In genomic region chr22:50726643-50727340, GRCh38 we compare ENCODE assay signal across 28 cellular contexts. TPM values are rescaled to one million over a fixed set of nuclear protein-coding genes. Genes with fewer than 3 reads are reported as not detected.
DNase-seq lines count a peak whose midpoint lies in the region; ATAC-seq, FAIRE-seq and TF ChIP-seq lines count a peak whose summit lies in the region.
"Had no signal": no experiment of that assay in that cellular context is flagged by ENCODE, and none has a peak within 500 bp of the region (broad histone marks: within the 10 kb centered on the region; RNA-seq: fewer than 3 reads in every experiment).

No MANE protein-coding gene starts in this region.

- in situ Hi-C loops in transverse colon (cut with MboI; ENCODE audit: low pct_ligation_motif_present in 1 of 4, low pct_unique_long_range_greater_than_20kb in 1 of 4, low sequenced_read_pairs in 3 of 4) = no loop called here

- no peak overlapping the region for H2AK5ac ChIP-seq in H1 (ENCODE audit: low read depth, low read length)

- POLR2A ChIA-PET in HCT116 (lab: Charles Lee) = no interaction called here
- POLR2A ChIA-PET in H1 (lab: Charles Lee; ENCODE audit: partially characterized antibody) = no interaction called here

- DNase-seq in HCT116 (ENCODE audit: low read depth, low spot score) (no peak), H1 (ENCODE audit: low read depth in 1 of 2, low spot score in 2 of 2) (no peak), lower lobe of right lung (peak; percentile 41), AG20443 (ENCODE audit: low spot score) (no peak), transverse colon (no peak), glomerular visceral epithelial cell (ENCODE audit: extremely low spot score) (no peak)
- DNase-seq in activated effector memory CD4-positive, alpha-beta T cell treated with anti-CD3 and anti-CD28 coated beads, Interleukin-2, amount 50 U/mL, for 16 hours = no peak
- DNase-seq: activated CD4-positive, alpha-beta T cell treated with anti-CD3 and anti-CD28 coated beads, Interleukin-2, amount 10 ng/mL, durations not matched to agents 24 days and 14 days; activated naive CD4-positive, alpha-beta T cell treated with anti-CD3 and anti-CD28 coated beads, Interleukin-2, amount 10 ng/mL, durations not matched to agents 7 days and 5 days; activated T-cell treated with anti-CD3 and anti-CD28 coated beads, Interleukin-2, amount 50 U/mL, for 72 hours; amygdala; NCI-H1048; NCI-H187 treated with DMSO at 0.1 percent for 48 hours; NCI-H2227 treated with DMSO at 0.1 percent for 48 hours; NCI-H69; RPMI8226; stimulated activated CD4-positive, alpha-beta T cell treated with anti-CD3 and anti-CD28 coated beads, Interleukin-4, amount 100 ng/mL, for 4 hours; stimulated activated naive CD4-positive, alpha-beta T cell had no signal

- no peak overlapping the region for H3K27ac ChIP-seq in DOHH2 (ENCODE audit: low read depth, low read length)
- H3K27ac ChIP-seq in HCT116 (ENCODE audit: low read depth, low read length) = no peak overlapping the region
- H3K27ac ChIP-seq in H1 (ENCODE audit: low read depth, low read length) = no peak overlapping the region
- H3K27ac ChIP-seq in lower lobe of right lung = no peak overlapping the region
- H3K27ac ChIP-seq in transverse colon = no peak overlapping the region
- H3K27ac ChIP-seq: thoracic aorta had no signal

- WGBS in H1 (ENCODE audit: extremely low coverage in 1 of 2, insufficient coverage in 1 of 2, insufficient read length in 1 of 2, insufficient replicate concordance in 2 of 2, low coverage in 1 of 2, low lambda C conversion rate in 2 of 2, missing lambda C conversion rate in 1 of 2), 2 experiments = 92% methylated on average over 13 of the region's 14 CpGs; no CpG with 5 or more reads in 1 of the 2 experiments
- WGBS in transverse colon (ENCODE audit: low coverage in 1 of 2), 2 donors = 85 to 87% methylated on average over 3 to 14 of the region's 14 CpGs

- no peak overlapping the region for H4K91ac ChIP-seq in H1 (replicated peaks; ENCODE audit: insufficient read length, low read length)

- H3K4me2 ChIP-seq in DOHH2 (ENCODE audit: low read length) (no peak overlapping the region), HCT116 (ENCODE audit: low read length) (no peak overlapping the region), H1 (ENCODE audit: insufficient read depth in 1 of 2, low read depth in 2 of 2, low read length in 2 of 2) (no peak overlapping the region)

- intact Hi-C loops in HCT116 (cut with micrococcal nuclease) (no loop called here), lower lobe of right lung (cut with DNase I) (no loop called here), transverse colon (cut with DNase I; ENCODE audit: low total_unique reads) (no loop called here)

- no peak for FAIRE-seq in H1 (lab: Jason Lieb, UNC)
- FAIRE-seq: D721Med, endometrium had no signal

- H3K79me2 ChIP-seq in DOHH2 (ENCODE audit: control insufficient read depth, low read length) (no peaks in the 10 kb centered on the region), HCT116 (ENCODE audit: insufficient read depth, low read length) (no peaks in the 10 kb centered on the region), H1 (ENCODE audit: control insufficient read depth in 1 of 2, insufficient read depth in 2 of 2, low read length in 2 of 2) (no peaks in the 10 kb centered on the region)

- no peak overlapping the region for H3K23ac ChIP-seq in H1 (ENCODE audit: insufficient read length)

- H3K79me1 ChIP-seq in H1 (ENCODE audit: low read depth, low read length) = no peaks in the 10 kb centered on the region

- no peak overlapping the region for H2BK5ac ChIP-seq in H1 (ENCODE audit: low read depth, low read length)

- H3K4me3 ChIP-seq in DOHH2 (ENCODE audit: low read length) (no peak overlapping the region), HCT116 (replicated peaks in 1 of 2; ENCODE audit: low read depth in 1 of 2, low read length in 2 of 2) (no peak overlapping the region), H1 (ENCODE audit: extremely low read depth in 1 of 4, insufficient read depth in 2 of 4, low read depth in 3 of 4, low read length in 4 of 4) (no peak overlapping the region), lower lobe of right lung (no peak overlapping the region), transverse colon (no peak overlapping the region)
- H3K4me3 ChIP-seq: thoracic aorta had no signal

- H3K9me2 ChIP-seq in DOHH2 (replicated peaks; ENCODE audit: control insufficient read depth, low read length) (no peaks in the 10 kb centered on the region), HCT116 (ENCODE audit: insufficient read depth) (no peaks in the 10 kb centered on the region)

- H2BK12ac ChIP-seq in H1 (ENCODE audit: low read depth, low read length) = no peak overlapping the region

- RAD21 ChIA-PET in HCT116 (lab: Charles Lee; ENCODE audit: low non-redundant PET in 1 of 2, low total read pairs in 2 of 2, uncharacterized antibody in 2 of 2, unreplicated experiment in 2 of 2) = no interaction called here

- H3K27me3 ChIP-seq in DOHH2 (ENCODE audit: control insufficient read depth, low read length) (no peaks in the 10 kb centered on the region), HCT116 (ENCODE audit: insufficient read depth, low read length) (no peaks in the 10 kb centered on the region), H1 (replicated peaks in 1 of 4; ENCODE audit: control insufficient read depth in 3 of 4, extremely low read depth in 1 of 4, insufficient read depth in 3 of 4, low read length in 3 of 4) (peaks cover 23 to 55% (median 45%) of the 10 kb centered on the region in 4 experiments), lower lobe of right lung (ENCODE audit: low read depth) (peaks cover 10% of the 10 kb centered on the region), transverse colon (peaks cover 12% of the 10 kb centered on the region)

- no peak for TF ChIP-seq POLR2A in HCT116 (IDR thresholded peaks at IDR 0.05; ENCODE audit: borderline replicate concordance, extremely low read depth, insufficient read depth, insufficient read length)
- TF ChIP-seq POLR2A in H1 (IDR thresholded peaks at IDR 0.05; ENCODE audit: control extremely low read depth in 1 of 2, low read depth in 2 of 2, low read length in 2 of 2) = no peak
- no peak for TF ChIP-seq POLR2A in transverse colon (IDR thresholded peaks at IDR 0.05)

- H2AFZ ChIP-seq in HCT116 (ENCODE audit: low read depth, low read length, poor library complexity, severe bottlenecking) (no peak overlapping the region), H1 (ENCODE audit: low read length) (no peak overlapping the region)

- no peak overlapping the region for H2BK15ac ChIP-seq in H1 (ENCODE audit: low read length)

- no peak overlapping the region for H4K5ac ChIP-seq in H1 (ENCODE audit: insufficient read length, low read depth, low read length)

- no TSS peak for BruUV-seq in HCT116 (replicated peaks; lab: Mats Ljungman, UMichigan)

- no peak overlapping the region for H3K14ac ChIP-seq in H1 (ENCODE audit: insufficient read length)

- H2BK20ac ChIP-seq in H1 (ENCODE audit: low read length) = no peak overlapping the region

- H3K4me1 ChIP-seq in DOHH2 (ENCODE audit: control insufficient read depth, low read length) = peaks cover 34% of the 10 kb centered on the region
- peaks cover 0 to 4% of the 10 kb centered on the region in 2 experiments; a peak in 2 of 4 replicates for H3K4me1 ChIP-seq in HCT116 (ENCODE audit: control insufficient read depth in 1 of 2, insufficient read depth in 2 of 2, low read length in 2 of 2)
- H3K4me1 ChIP-seq in H1 (replicated peaks in 1 of 4; ENCODE audit: control insufficient read depth in 3 of 4, insufficient read depth in 4 of 4, low read length in 3 of 4) = peaks cover 0 to 3% (median 0%) of the 10 kb centered on the region in 4 experiments; a peak in 1 of 7 replicates
- H3K4me1 ChIP-seq in lower lobe of right lung = peaks cover 38% of the 10 kb centered on the region
- peaks cover under 1 to 5% (median 1%) of the 10 kb centered on the region in 4 donors for H3K4me1 ChIP-seq in transverse colon

- CTCF ChIA-PET in HCT116 (lab: Charles Lee) = no interaction called here
- CTCF ChIA-PET in H1 (lab: Charles Lee; ENCODE audit: partially characterized antibody) = interaction anchor here (0.6 to 3.2 kb wide), 6 partner anchors 27 to 591 kb away, joined by 3 to 14 read pairs (median 6); no protein-coding TSS in a partner anchor

- no peak overlapping the region for H3K4ac ChIP-seq in H1 (replicated peaks; ENCODE audit: insufficient read length, low read depth, low read length)

- H3K9me3 ChIP-seq in DOHH2 (ENCODE audit: control insufficient read depth, insufficient read depth, low read length) (no peaks in the 10 kb centered on the region), HCT116 (ENCODE audit: control insufficient read depth in 1 of 2, insufficient read depth in 1 of 2, low read depth in 1 of 2, low read length in 2 of 2) (no peaks in the 10 kb centered on the region), H1 (ENCODE audit: insufficient read depth in 2 of 2, low read depth in 1 of 2, low read length in 1 of 2) (no peaks in the 10 kb centered on the region), lower lobe of right lung (no peaks in the 10 kb centered on the region), transverse colon (no peaks in the 10 kb centered on the region)
- H3K9me3 ChIP-seq: thoracic aorta had no signal

- no peaks in the 10 kb centered on the region for H4K20me1 ChIP-seq in DOHH2 (ENCODE audit: control insufficient read depth, insufficient read depth, low read depth, low read length)
- H4K20me1 ChIP-seq in HCT116 (ENCODE audit: insufficient read depth) = no peaks in the 10 kb centered on the region
- peaks cover 13 to 28% of the 10 kb centered on the region in 2 experiments for H4K20me1 ChIP-seq in H1 (replicated peaks in 1 of 2; ENCODE audit: control insufficient read depth in 1 of 2, insufficient read depth in 2 of 2, low read length in 2 of 2)

- H3K18ac ChIP-seq in H1 (ENCODE audit: extremely low read depth, low read length) = no peak overlapping the region

- no peaks in the 10 kb centered on the region; the same call in none of the 2 replicates for H3K23me2 ChIP-seq in H1 (ENCODE audit: low read depth, low read length)

- H4K8ac ChIP-seq in H1 (ENCODE audit: extremely low read depth, insufficient read depth, low read length) = no peak overlapping the region; the same call in 1 of the 2 replicates

- TF ChIP-seq RAD21 in HCT116 (IDR thresholded peaks at IDR 0.05; ENCODE audit: low read depth) = no peak
- peak in 1 of 2 experiments; percentile 19; a peak in 1 of 4 replicates for TF ChIP-seq RAD21 in H1 (IDR thresholded peaks at IDR 0.05 in 1 of 2, conservative IDR thresholded peaks at IDR 0.05 in 1 of 2; ENCODE audit: low read depth in 2 of 2, low read length in 2 of 2)

- TF ChIP-seq EP300 in H1 (IDR thresholded peaks at IDR 0.05; ENCODE audit: borderline replicate concordance in 1 of 2, low read depth in 2 of 2, low read length in 2 of 2) (no peak), transverse colon (IDR thresholded peaks at IDR 0.05; ENCODE audit: low read depth) (no peak)

- H2BK120ac ChIP-seq in H1 (replicated peaks; ENCODE audit: low read depth, low read length) = no peak overlapping the region

- no peaks in the 10 kb centered on the region for H3K36me3 ChIP-seq in DOHH2 (ENCODE audit: control insufficient read depth, low read length)
- peaks cover 0 to 7% of the 10 kb centered on the region in 2 experiments; a peak in 3 of 4 replicates for H3K36me3 ChIP-seq in HCT116 (ENCODE audit: control insufficient read depth in 1 of 2, insufficient read depth in 2 of 2, low read length in 2 of 2)
- peaks cover 0 to 3% (median 1%) of the 10 kb centered on the region in 4 experiments; a peak in 3 of 8 replicates for H3K36me3 ChIP-seq in H1 (ENCODE audit: control insufficient read depth in 2 of 4, insufficient read depth in 4 of 4, low read length in 3 of 4)
- peaks cover 25% of the 10 kb centered on the region for H3K36me3 ChIP-seq in lower lobe of right lung
- H3K36me3 ChIP-seq in transverse colon = no peaks in the 10 kb centered on the region
- H3K36me3 ChIP-seq: thoracic aorta had no signal

- H3K9ac ChIP-seq in HCT116 (ENCODE audit: low read length) (no peak overlapping the region), H1 (replicated peaks in 1 of 4; ENCODE audit: extremely low read depth in 1 of 4, low read depth in 3 of 4, low read length in 3 of 4) (no peak overlapping the region)

- H3K56ac ChIP-seq in H1 (replicated peaks; ENCODE audit: insufficient read length, low read depth, low read length) = no peak overlapping the region

- TF ChIP-seq CTCF in DOHH2 (IDR thresholded peaks at IDR 0.05; ENCODE audit: low read depth, low read length, poor library complexity, severe bottlenecking) = peak; percentile 27
- TF ChIP-seq CTCF in HCT116 (IDR thresholded peaks at IDR 0.05 in 2 of 3, conservative IDR thresholded peaks at IDR 0.05 in 1 of 3; ENCODE audit: borderline replicate concordance in 1 of 3, insufficient read depth in 1 of 3, low read depth in 2 of 3, low read length in 2 of 3) = peak in 2 of 3 experiments; percentile 5 to 24; a peak in 2 of 6 replicates
- peak; percentile 26 to 43 (median 36); a peak in 3 of 4 replicates for TF ChIP-seq CTCF in H1 (IDR thresholded peaks at IDR 0.05; ENCODE audit: control extremely low read depth in 1 of 3, insufficient read depth in 1 of 3, low read depth in 1 of 3, low read length in 3 of 3)
- no peak for TF ChIP-seq CTCF in lower lobe of right lung (IDR thresholded peaks at IDR 0.05)
- TF ChIP-seq CTCF in transverse colon (IDR thresholded peaks at IDR 0.05) = no peak

- 0 out of 2 replicates have a peak, but pooled peaks have one; percentile 41 for ATAC-seq in HCT116
- no peak for ATAC-seq in lower lobe of right lung
- ATAC-seq: activated T-cell treated with anti-CD3 and anti-CD28 coated beads, Interleukin-2, amount 50 U/mL, for 72 hours; SK-N-SH treated with all-trans-retinoic acid at 6 μM for 48 hours had no signal

- H3F3A ChIP-seq in DOHH2 (ENCODE audit: control insufficient read depth, insufficient read depth) = no peaks in the 10 kb centered on the region

RNA-seq across cellular contexts. Expression of gene ACR, which starts 11.2 kb away (rescaled TPM):
- total RNA-seq in HCT116 (2021; ENCODE audit: unreplicated experiment) (1.5 TPM), lower lobe of right lung (0.62 TPM), transverse colon (not detected)
- polyA plus RNA-seq in HCT116 (2012) = 1.1 and 1.2 TPM in 2 replicates
- total RNA-seq in H1 (2021; fragmentation: NEBNext Ultra II Directional; extraction: Animal tissue kit (Norgen Biotek cat#: 25700)) = 0.56 TPM in 1 of 2 replicates, not detected in the other
- polyA plus RNA-seq in H1 (2011; rRNA removed) = 0.05 TPM in 1 of 2 replicates, not detected in the other
- polyA plus RNA-seq in H1 (2011; cell fraction: cytosol; rRNA removed) = not detected
- 0.73 TPM for polyA plus RNA-seq in H1 (2011; cell fraction: nucleus; rRNA removed)
- polyA plus RNA-seq in H1 (2012, experiment 1 of 2) = 0.18 TPM in 1 of 4 replicates, not detected in the others
- not detected for polyA plus RNA-seq in H1 (2012, experiment 2 of 2)
- polyA plus RNA-seq in H1 (2013, experiment 1 of 2) = not detected
- polyA plus RNA-seq in H1 (2013, experiment 2 of 2) = not detected
- not detected in 2 replicates for polyA minus RNA-seq in H1 (2011; rRNA and poly(A)+ RNA removed)
- polyA minus RNA-seq in H1 (2011; cell fraction: cytosol; rRNA and poly(A)+ RNA removed) = not detected
- not detected for polyA minus RNA-seq in H1 (2011; cell fraction: nucleus; rRNA and poly(A)+ RNA removed)
- total RNA-seq: activated CD4-positive, alpha-beta T cell treated with anti-CD3 and anti-CD28 coated beads, Interleukin-2, amount 10 ng/mL, durations not matched to agents 24 days and 14 days; activated T-cell treated with anti-CD3 and anti-CD28 coated beads, Interleukin-2, amount 50 U/mL, for 72 hours; fibroblast of lung; LHCN-M2; myocyte; T-helper 2 cell treated with Interferon-gamma antibody and Interleukin-4, amounts not matched to agents 100 ng/mL and 5 ng/mL, for 36 hours; thoracic aorta had no signal
- polyA plus RNA-seq: CD14-positive monocyte, fibroblast of lung had no signal

RNA-seq across cellular contexts. Expression of gene SHANK3, which starts 54.2 kb away (rescaled TPM):
- 16.0 TPM for total RNA-seq in HCT116 (2021; ENCODE audit: unreplicated experiment)
- 7.2 and 7.3 TPM in 2 replicates for polyA plus RNA-seq in HCT116 (2012)
- total RNA-seq in H1 (2021; fragmentation: NEBNext Ultra II Directional; extraction: Animal tissue kit (Norgen Biotek cat#: 25700)) = 6.0 and 6.3 TPM in 2 replicates
- polyA plus RNA-seq in H1 (2011; rRNA removed) = 1.5 and 2.8 TPM in 2 replicates
- polyA plus RNA-seq in H1 (2011; cell fraction: cytosol; rRNA removed) = 2.0 TPM
- 5.4 TPM for polyA plus RNA-seq in H1 (2011; cell fraction: nucleus; rRNA removed)
- polyA plus RNA-seq in H1 (2012, experiment 1 of 2) = 2.9 to 5.2 TPM (median 4.1 TPM) in 4 replicates
- polyA plus RNA-seq in H1 (2012, experiment 2 of 2) = 2.5 TPM
- polyA plus RNA-seq in H1 (2013, experiment 1 of 2) = 1.7 TPM
- 1.7 TPM for polyA plus RNA-seq in H1 (2013, experiment 2 of 2)
- polyA minus RNA-seq in H1 (2011; rRNA and poly(A)+ RNA removed) = 1.4 and 2.2 TPM in 2 replicates
- polyA minus RNA-seq in H1 (2011; cell fraction: cytosol; rRNA and poly(A)+ RNA removed) = 2.9 TPM
- 4.6 TPM for polyA minus RNA-seq in H1 (2011; cell fraction: nucleus; rRNA and poly(A)+ RNA removed)
- 50.6 TPM for total RNA-seq in lower lobe of right lung
- 10 to 100 TPM in 1 of 4 donors, 1 to 10 TPM in 3; 2.7 to 30.3 (median 6.3) TPM for total RNA-seq in transverse colon
- polyA plus RNA-seq: CD14-positive monocyte had no signal

RNA-seq across cellular contexts. Expression of gene RABL2B, which starts 56.6 kb away (rescaled TPM):
- 36.7 TPM for total RNA-seq in HCT116 (2021; ENCODE audit: unreplicated experiment)
- 23.5 and 23.7 TPM in 2 replicates for polyA plus RNA-seq in HCT116 (2012)
- total RNA-seq in H1 (2021; fragmentation: NEBNext Ultra II Directional; extraction: Animal tissue kit (Norgen Biotek cat#: 25700)) = 16.2 and 17.1 TPM in 2 replicates
- polyA plus RNA-seq in H1 (2011; rRNA removed) = 26.5 and 26.9 TPM in 2 replicates
- polyA plus RNA-seq in H1 (2011; cell fraction: cytosol; rRNA removed) = 28.4 TPM
- 56.6 TPM for polyA plus RNA-seq in H1 (2011; cell fraction: nucleus; rRNA removed)
- polyA plus RNA-seq in H1 (2012, experiment 1 of 2) = 18.8 to 19.8 TPM (median 18.8 TPM) in 4 replicates
- polyA plus RNA-seq in H1 (2012, experiment 2 of 2) = 13.3 TPM
- polyA plus RNA-seq in H1 (2013, experiment 1 of 2) = 15.5 TPM
- 13.3 TPM for polyA plus RNA-seq in H1 (2013, experiment 2 of 2)
- polyA minus RNA-seq in H1 (2011; rRNA and poly(A)+ RNA removed) = 24.8 and 28.0 TPM in 2 replicates
- polyA minus RNA-seq in H1 (2011; cell fraction: cytosol; rRNA and poly(A)+ RNA removed) = 10.6 TPM
- polyA minus RNA-seq in H1 (2011; cell fraction: nucleus; rRNA and poly(A)+ RNA removed) = 13.2 TPM
- total RNA-seq in lower lobe of right lung = 46.3 TPM
- 10 to 100 TPM in 3 of 4 donors, 1 to 10 TPM in 1; 7.8 to 18.2 (median 13.2) TPM for total RNA-seq in transverse colon

Comparison
In these comparisons a context has a peak if more than half of its experiments do, and no peak if none do; other contexts are left out.
1. CTCF ChIP-seq: peak in DOHH2 (single experiment), HCT116 (2 of 3) and H1 (3 of 3); none in lower lobe of right lung (single experiment) and transverse colon (0 of 5).